ENCODE assay signal across 8 cellular contexts in genomic region chr6:37242429-37243052, GRCh38. TPM values are rescaled to one million over a fixed set of nuclear protein-coding genes. Genes with fewer than 3 reads are reported as not detected.
A peak's percentile ranks its signal among the peaks of the same experiment; 100 is the strongest.
DNase-seq lines count a peak whose midpoint lies in the region; TF ChIP-seq lines count a peak whose summit lies in the region.

No MANE protein-coding gene starts in this region.

- no peaks in the 10 kb centered on the region for H3K27me3 ChIP-seq in AG04450 (ENCODE audit: control insufficient read depth, insufficient read depth, low read length)
- H3K27me3 ChIP-seq in mammary epithelial cell (ENCODE audit: insufficient read depth, low read length): no peaks in the 10 kb centered on the region

- in situ Hi-C loops in mammary epithelial cell (cut with MboI; ENCODE audit: low sequenced_read_pairs in 2 of 2): no loop called here

- intact Hi-C loops in mammary epithelial cell (cut with micrococcal nuclease): loop anchor here (1.0 kb wide), 1 partner anchor 15 kb away; the partner anchor contains the start of gene TBC1D22B

- H3K27ac ChIP-seq in AG04450 (ENCODE audit: low read depth, low read length): peak overlapping the region; percentile 99
- H3K27ac ChIP-seq in mammary epithelial cell (ENCODE audit: insufficient read depth, low read depth, low read length): peak overlapping the region; percentile 89
- peak overlapping the region; percentile 100 for H3K27ac ChIP-seq in mesodermal cell (ENCODE audit: low read depth, low read length, severe bottlenecking)

- H3K4me1 ChIP-seq in mammary epithelial cell (ENCODE audit: insufficient read depth, low read length): peaks cover 50% of the 10 kb centered on the region
- H3K4me1 ChIP-seq in mesodermal cell (ENCODE audit: control insufficient read depth, insufficient read depth, low read length, poor library complexity, severe bottlenecking): peaks cover 27% of the 10 kb centered on the region

- H3K9ac ChIP-seq in mammary epithelial cell (ENCODE audit: insufficient read depth, low read length): peak overlapping the region; percentile 44

- H4K20me1 ChIP-seq in mammary epithelial cell (ENCODE audit: insufficient read depth, low read length): no peaks in the 10 kb centered on the region

- dilution Hi-C loops in mammary epithelial cell (cut with HindIII; ENCODE audit: low sequenced_read_pairs): no loop called here

- 82% methylated on average over 1 of the region's 1 CpG for WGBS in mammary epithelial cell (ENCODE audit: low coverage, missing lambda C conversion rate)
- WGBS in mesodermal cell (ENCODE audit: insufficient coverage in 2 of 2), 2 experiments: no CpG with 5 or more reads among the region's 1 CpG

- H3K4me3 ChIP-seq in AG04450 (ENCODE audit: low read depth, low read length) (no peak overlapping the region), mammary epithelial cell (replicated peaks in 1 of 3; ENCODE audit: insufficient read depth in 1 of 3, low read depth in 2 of 3, low read length in 3 of 3) (no peak overlapping the region), mesodermal cell (ENCODE audit: extremely low read depth, insufficient read depth, low read length, poor library complexity, severe bottlenecking) (no peak overlapping the region)

- TF ChIP-seq CTCF in AG04450 (IDR thresholded peaks at IDR 0.05; ENCODE audit: low read depth, low read length) (no peak), mammary epithelial cell (conservative IDR thresholded peaks at IDR 0.05 in 1 of 2, IDR thresholded peaks at IDR 0.05 in 1 of 2; ENCODE audit: extremely low read depth in 1 of 2, insufficient read depth in 1 of 2, low read depth in 1 of 2, low read length in 2 of 2) (no peak)

- no TSS peak for BruUV-seq in mammary epithelial cell (replicated peaks; lab: Mats Ljungman, UMichigan)

- peak overlapping the region; percentile 53 for H3K4me2 ChIP-seq in mammary epithelial cell (ENCODE audit: insufficient read depth, low read depth, low read length)

- no peaks in the 10 kb centered on the region for H3K79me2 ChIP-seq in mammary epithelial cell (ENCODE audit: insufficient read depth, low read length)

- H3K36me3 ChIP-seq in mammary epithelial cell (ENCODE audit: insufficient read depth, low read length) (no peaks in the 10 kb centered on the region), mesodermal cell (ENCODE audit: control insufficient read depth, insufficient read depth, low read length) (no peaks in the 10 kb centered on the region)

- DNase-seq in AG04450 (ENCODE audit: low read depth, low spot score): peak; percentile 98
- peak; percentile 98 for DNase-seq in HS-5 (ENCODE audit: low read depth)
- DNase-seq in mammary epithelial cell: peak; percentile 97
- no peak for DNase-seq in amygdala (lab: John Stamatoyannopoulos, UW)
- DNase-seq in NCI-H2171 treated with DMSO at 0.1 percent for 48 hours (lab: John Stamatoyannopoulos, UW): no peak
- DNase-seq in stimulated activated CD4-positive, alpha-beta T cell treated with anti-CD3 and anti-CD28 coated beads, Interleukin-4, amount 100 ng/mL, for 4 hours: no peak
- DNase-seq in NCI-H187 treated with DMSO at 0.1 percent for 48 hours (lab: John Stamatoyannopoulos, UW): no peak

- peak overlapping the region; percentile 59 for H2AFZ ChIP-seq in mammary epithelial cell (ENCODE audit: low read depth, low read length)

- CTCF ChIA-PET in AG04450 (lab: Charles Lee): interaction anchor here (1.1 to 2.5 kb wide), 2 partner anchors 11 to 32 kb away, joined by 3 to 7 read pairs; no protein-coding TSS in a partner anchor
- CTCF ChIA-PET in mammary epithelial cell (lab: Charles Lee; ENCODE audit: low non-redundant PET): interaction anchor here (0.6 kb wide), 2 partner anchors 34 to 282 kb away, joined by 4 to 5 read pairs; no protein-coding TSS in a partner anchor

- POLR2A ChIA-PET in AG04450 (lab: Yijun Ruan, JAX): interaction anchor here (0.5 to 1.8 kb wide), 7 partner anchors 15 to 634 kb away, joined by 3 to 18 read pairs (median 6); partner anchors contain the start of genes TBC1D22B and TMEM217

- H3K9me3 ChIP-seq in AG04450 (ENCODE audit: control insufficient read depth, insufficient read depth, low read length): no peaks in the 10 kb centered on the region
- no peaks in the 10 kb centered on the region for H3K9me3 ChIP-seq in mammary epithelial cell (replicated peaks; ENCODE audit: insufficient read depth, low read length)
- H3K9me3 ChIP-seq in mesodermal cell (ENCODE audit: control insufficient read depth, low read length): peaks cover 6% of the 10 kb centered on the region

RNA-seq across cellular contexts. Expression of gene TBC1D22B, which starts 15.0 kb away (rescaled TPM):
- polyA plus RNA-seq in AG04450 (2011; rRNA removed) (9.7 and 9.8 TPM in 2 replicates), mammary epithelial cell (5.7 TPM)
- 7.5 and 8.7 TPM in 2 replicates for polyA minus RNA-seq in AG04450 (2011; rRNA and poly(A)+ RNA removed)
- total RNA-seq in mammary epithelial cell: 10 to 100 TPM in 1 of 2 donors, 1 to 10 TPM in 1; 9.3 to 10.4 TPM
- polyA minus RNA-seq in mammary epithelial cell: 8.7 TPM
- polyA plus RNA-seq in mesodermal cell (2013, experiment 1 of 2): 11.2 TPM
- polyA plus RNA-seq in mesodermal cell (2013, experiment 2 of 2): 9.9 TPM

RNA-seq across cellular contexts. Expression of gene TMEM217, which starts 15.4 kb away (rescaled TPM):
- polyA plus RNA-seq in AG04450 (2011; rRNA removed) (7.7 and 7.8 TPM in 2 replicates), mammary epithelial cell (1.1 TPM)
- polyA minus RNA-seq in AG04450 (2011; rRNA and poly(A)+ RNA removed): 4.0 and 7.6 TPM in 2 replicates
- 1 to 10 TPM; 1.7 to 4.2 TPM for total RNA-seq in mammary epithelial cell
- 5.6 TPM for polyA minus RNA-seq in mammary epithelial cell
- 0.92 TPM for polyA plus RNA-seq in mesodermal cell (2013, experiment 1 of 2)
- polyA plus RNA-seq in mesodermal cell (2013, experiment 2 of 2): 1.2 TPM

Comparison
In these comparisons a context has a peak if more than half of its experiments do, and no peak if none do; other contexts are left out.
1. DNase-seq: peak in AG04450 (single experiment), HS-5 (single experiment) and mammary epithelial cell (single experiment); none in amygdala (0 of 56), NCI-H2171 treated with DMSO at 0.1 percent for 48 hours (single experiment), stimulated activated CD4-positive, alpha-beta T cell treated with anti-CD3 and anti-CD28 coated beads, Interleukin-4, amount 100 ng/mL, for 4 hours (0 of 2) and NCI-H187 treated with DMSO at 0.1 percent for 48 hours (single experiment).
2. Peak in every context shown above with its lines, with median percentiles within 50 percentile points of each other: H3K27ac ChIP-seq.